In the genomic region with DNA sequence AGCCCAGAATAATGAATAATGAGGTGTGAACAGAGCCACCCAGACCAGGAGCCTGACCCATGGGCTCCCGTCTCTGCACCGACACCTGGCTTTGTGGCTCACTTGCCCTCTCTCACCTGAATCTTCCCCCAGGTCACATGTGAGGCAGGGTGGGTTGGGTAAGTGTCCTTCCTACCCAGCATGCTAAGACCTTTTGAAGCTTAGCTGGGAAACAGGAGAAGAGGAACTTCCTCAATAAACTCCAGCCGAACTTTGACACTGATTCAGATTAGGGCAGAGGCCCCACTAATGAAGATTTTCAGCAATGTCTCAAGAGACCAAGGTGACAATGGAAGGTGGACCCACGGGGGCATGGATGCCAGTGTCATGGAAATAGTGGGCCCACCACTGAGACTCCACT, we compare ENCODE assay signal across 21 cellular contexts. TPM values are rescaled to one million over a fixed set of nuclear protein-coding genes. Genes with fewer than 3 reads are reported as not detected.
"Had no signal": no experiment of that assay in that cellular context is flagged by ENCODE, and none has a peak within 500 bp of the region (broad histone marks: within the 10 kb centered on the region; RNA-seq: fewer than 3 reads in every experiment).

No MANE protein-coding gene starts in this region.

- FAIRE-seq: endothelial cell of umbilical vein, frontal cortex, pancreas had no signal

- H3K9me3 Mint-ChIP-seq: endodermal cell; naive thymus-derived CD8-positive, alpha-beta T cell; stimulated activated effector memory CD8-positive, alpha-beta T cell treated with anti-CD3 and anti-CD28 coated beads, Interleukin-12 subunit alpha, Interleukin-12 subunit beta, amount 100 ng/mL, for 72 hours had no signal

- ATAC-seq: heart left ventricle; left lobe of liver; naive thymus-derived CD8-positive, alpha-beta T cell; pancreas; stimulated activated effector memory CD8-positive, alpha-beta T cell treated with anti-CD3 and anti-CD28 coated beads, Interleukin-12 subunit alpha, Interleukin-12 subunit beta, amount 100 ng/mL, for 72 hours; stimulated activated naive CD8-positive, alpha-beta T cell treated with anti-CD3 and anti-CD28 coated beads, Interleukin-15, Interleukin-2, amounts not matched to agents 100 U/mL and 50 U/mL, for 24 hours had no signal

- H3K4me1 Mint-ChIP-seq: stimulated activated effector memory CD8-positive, alpha-beta T cell treated with anti-CD3 and anti-CD28 coated beads, Interleukin-12 subunit alpha, Interleukin-12 subunit beta, amount 100 ng/mL, for 72 hours had no signal

- H3K27ac Mint-ChIP-seq: progenitor cell of endocrine pancreas; stimulated activated effector memory CD8-positive, alpha-beta T cell treated with anti-CD3 and anti-CD28 coated beads, Interleukin-12 subunit alpha, Interleukin-12 subunit beta, amount 100 ng/mL, for 72 hours had no signal

- H3K27ac ChIP-seq: pancreas, suprapubic skin had no signal

- H3K36me3 Mint-ChIP-seq: naive thymus-derived CD8-positive, alpha-beta T cell; stimulated activated effector memory CD8-positive, alpha-beta T cell treated with anti-CD3 and anti-CD28 coated beads, Interleukin-12 subunit alpha, Interleukin-12 subunit beta, amount 100 ng/mL, for 72 hours had no signal

- H3K27me3 Mint-ChIP-seq: naive thymus-derived CD8-positive, alpha-beta T cell; progenitor cell of endocrine pancreas had no signal

- H3K4me3 Mint-ChIP-seq: endodermal cell; naive thymus-derived CD8-positive, alpha-beta T cell; stimulated activated effector memory CD8-positive, alpha-beta T cell treated with anti-CD3 and anti-CD28 coated beads, Interleukin-12 subunit alpha, Interleukin-12 subunit beta, amount 100 ng/mL, for 72 hours had no signal

- H3K36me3 ChIP-seq: pancreas, suprapubic skin, tibial nerve had no signal

- H3K4me2 ChIP-seq: smooth muscle cell had no signal

- H3K27me3 ChIP-seq: heart left ventricle, pancreas, suprapubic skin, tibial nerve had no signal

- H3K9me3 ChIP-seq: heart left ventricle, pancreas, suprapubic skin, tibial nerve had no signal

- H3K4me3 ChIP-seq: coronary artery, heart left ventricle, pancreas, smooth muscle cell, suprapubic skin, tibial nerve had no signal

- DNase-seq: effector CD4-positive, alpha-beta T cell; endodermal cell; erythroblast; hippocampal formation; mammary epithelial cell; naive thymus-derived CD8-positive, alpha-beta T cell; occipital lobe; pancreas; stimulated activated CD4-positive, alpha-beta T cell treated with anti-CD3 and anti-CD28 coated beads, Interleukin-4, amount 100 ng/mL, for 1 hour; stimulated activated CD8-positive, alpha-beta memory T cell treated with anti-CD3 and anti-CD28 coated beads, Interleukin-4, amount 100 ng/mL, for 48 hours; stimulated activated naive CD8-positive, alpha-beta T cell treated with anti-CD3 and anti-CD28 coated beads, Interleukin-15, Interleukin-2, amounts not matched to agents 100 U/mL and 50 U/mL, for 24 hours had no signal

RNA-seq across cellular contexts. Expression of a gene that starts 46.6 kb away (rescaled TPM):
- polyA plus RNA-seq: naive thymus-derived CD8-positive, alpha-beta T cell had no signal
